8 cellular contexts compared by ENCODE assay signal in genomic region chr7:138886501-138886917, GRCh38.
DNase-seq lines count a peak whose midpoint lies in the region; ATAC-seq and TF ChIP-seq lines count a peak whose summit lies in the region.

No MANE protein-coding gene starts in this region.

- DNase-seq in BE2C (peak; percentile 49), NCI-H1048 (lab: John Stamatoyannopoulos, UW) (peak; percentile 38), SKM-1 (lab: John Stamatoyannopoulos, UW; ENCODE audit: unreplicated experiment) (peak; percentile 86), NCI-H774 (lab: John Stamatoyannopoulos, UW) (no peak)
- DNase-seq in effector CD4-positive, alpha-beta T cell: peak; percentile 40

- no peaks in the 10 kb centered on the region for H3F3A ChIP-seq in neural cell (ENCODE audit: insufficient read depth, low read length, poor library complexity, severe bottlenecking)

- H3K4me2 ChIP-seq in neural cell (ENCODE audit: low read length): no peak overlapping the region

- H3K79me2 ChIP-seq in neural cell (replicated peaks; ENCODE audit: insufficient read depth, low read length): no peaks in the 10 kb centered on the region

- H3K27me3 ChIP-seq in BE2C (no peaks in the 10 kb centered on the region), neural cell (ENCODE audit: insufficient read depth, low read depth, low read length) (no peaks in the 10 kb centered on the region)

- no peaks in the 10 kb centered on the region for H4K20me1 ChIP-seq in neural cell (ENCODE audit: insufficient read depth)

- H3K9ac ChIP-seq in neural cell (ENCODE audit: low read length): no peak overlapping the region

- TF ChIP-seq RAD21 in neural cell (conservative IDR thresholded peaks at IDR 0.05): peak; percentile 56

- no peak overlapping the region for H2AFZ ChIP-seq in neural cell (ENCODE audit: low read depth, low read length)

- H3K27ac ChIP-seq in neural cell (ENCODE audit: low read length): no peak overlapping the region

- no peak for TF ChIP-seq EP300 in neural cell (conservative IDR thresholded peaks at IDR 0.05; ENCODE audit: poor library complexity, severe bottlenecking)

- H3K9me3 ChIP-seq in BE2C (no peaks in the 10 kb centered on the region), neural cell (ENCODE audit: low read length) (no peaks in the 10 kb centered on the region)

- ATAC-seq in HG02623 (IDR thresholded peaks at IDR 0.05; ENCODE audit: unreplicated experiment): peak; percentile 74

- H3K4me3 ChIP-seq in BE2C (ENCODE audit: low read depth, low read length) (no peak overlapping the region), GM12875 (ENCODE audit: low read depth, low read length) (no peak overlapping the region), neural cell (ENCODE audit: low read length) (no peak overlapping the region)

- peaks cover 27% of the 10 kb centered on the region for H3K4me1 ChIP-seq in BE2C

- no peaks in the 10 kb centered on the region for H3K36me3 ChIP-seq in BE2C
- H3K36me3 ChIP-seq in neural cell (ENCODE audit: insufficient read depth, low read length): no peaks in the 10 kb centered on the region

- TF ChIP-seq CTCF in BE2C (IDR thresholded peaks at IDR 0.05; ENCODE audit: low read depth, low read length) (peak; percentile 73), GM12875 (IDR thresholded peaks at IDR 0.05; ENCODE audit: borderline replicate concordance, insufficient read depth, low read depth, low read length) (peak; percentile 49; the same call in 1 of the 2 replicates), neural cell (IDR thresholded peaks at IDR 0.05; ENCODE audit: poor library complexity, severe bottlenecking) (peak; percentile 67)

- H3K9me2 ChIP-seq in neural cell (ENCODE audit: insufficient read depth, low read length): no peaks in the 10 kb centered on the region

TF ChIP-seq in neural cell, 6 proteins besides CTCF, POLR2A, EP300 and RAD21:
- TF ChIP-seq POLR2AphosphoS5 (IDR thresholded peaks at IDR 0.05) (no peak), SMC3 (conservative IDR thresholded peaks at IDR 0.05; ENCODE audit: poor library complexity) (peak; percentile 68)
